In genomic region chr7:8035647-8036518, GRCh38 we compare ENCODE assay signal across 9 cellular contexts.
A peak's percentile ranks its signal among the peaks of the same experiment; 100 is the strongest.
DNase-seq lines count a peak whose midpoint lies in the region; ATAC-seq and TF ChIP-seq lines count a peak whose summit lies in the region.
"Had no signal": no experiment of that assay in that cellular context is flagged by ENCODE, and none has a peak within 500 bp of the region (broad histone marks: within the 10 kb centered on the region; RNA-seq: fewer than 3 reads in every experiment).

No MANE protein-coding gene starts in this region.

- no peak overlapping the region for H3K27ac ChIP-seq in HCT116 (ENCODE audit: low read depth, low read length)
- no peak overlapping the region for H3K27ac ChIP-seq in naive thymus-derived CD4-positive, alpha-beta T cell (ENCODE audit: low read depth, low read length)
- H3K27ac ChIP-seq: gastrocnemius medialis had no signal

- no peaks in the 10 kb centered on the region for H3K27me3 ChIP-seq in HCT116 (ENCODE audit: insufficient read depth, low read length)
- H3K27me3 ChIP-seq in naive thymus-derived CD4-positive, alpha-beta T cell (ENCODE audit: control insufficient read depth in 2 of 2, insufficient read depth in 2 of 2, low read length in 2 of 2): no peaks in the 10 kb centered on the region
- H3K27me3 ChIP-seq: gastrocnemius medialis had no signal

- peak; percentile 13 to 63 (median 51); a peak in 5 of 6 replicates for TF ChIP-seq CTCF in HCT116 (IDR thresholded peaks at IDR 0.05 in 2 of 3, conservative IDR thresholded peaks at IDR 0.05 in 1 of 3; ENCODE audit: borderline replicate concordance in 1 of 3, insufficient read depth in 1 of 3, low read depth in 2 of 3, low read length in 2 of 3)
- peak; percentile 70 for TF ChIP-seq CTCF in choroid plexus epithelial cell (conservative IDR thresholded peaks at IDR 0.05; ENCODE audit: low read depth, low read length)

- no peaks in the 10 kb centered on the region for H3K36me3 ChIP-seq in HCT116 (ENCODE audit: control insufficient read depth in 1 of 2, insufficient read depth in 2 of 2, low read length in 2 of 2)
- H3K36me3 ChIP-seq in naive thymus-derived CD4-positive, alpha-beta T cell (ENCODE audit: control insufficient read depth in 2 of 3, insufficient read depth in 3 of 3, low read length in 3 of 3): no peaks in the 10 kb centered on the region
- H3K36me3 ChIP-seq: gastrocnemius medialis had no signal

- peaks cover 8% of the 10 kb centered on the region for H3K9me3 Mint-ChIP-seq in activated CD4-positive, alpha-beta T cell treated with anti-CD3 and anti-CD28 coated beads, Interleukin-2, amount 10 ng/mL, durations not matched to agents 24 days and 14 days
- peaks cover 0 to 15% (median 3%) of the 10 kb centered on the region in 11 donors for H3K9me3 Mint-ChIP-seq in naive thymus-derived CD4-positive, alpha-beta T cell

- H3K36me3 Mint-ChIP-seq in activated CD4-positive, alpha-beta T cell treated with anti-CD3 and anti-CD28 coated beads, Interleukin-2, amount 10 ng/mL, durations not matched to agents 24 days and 14 days (ENCODE audit: low read depth): peaks cover 36% of the 10 kb centered on the region
- peaks cover 4 to 53% (median 28%) of the 10 kb centered on the region in 5 donors for H3K36me3 Mint-ChIP-seq in naive thymus-derived CD4-positive, alpha-beta T cell

- H3K9ac ChIP-seq in HCT116 (ENCODE audit: low read length): no peak overlapping the region

- no peaks in the 10 kb centered on the region for H3K79me2 ChIP-seq in HCT116 (ENCODE audit: insufficient read depth, low read length)

- intact Hi-C loops in activated CD4-positive, alpha-beta T cell treated with anti-CD3 and anti-CD28 coated beads, Interleukin-2, amount 10 ng/mL, durations not matched to agents 24 days and 14 days (cut with micrococcal nuclease): loop anchor here (5.0 kb wide), 2 partner anchors 64 to 354 kb away; no protein-coding TSS in a partner anchor
- intact Hi-C loops in HCT116 (cut with micrococcal nuclease): loop anchor here (10.0 kb wide), 1 partner anchor 351 kb away; no protein-coding TSS in a partner anchor
- intact Hi-C loops in naive thymus-derived CD4-positive, alpha-beta T cell (cut with micrococcal nuclease): loop anchor here (1.0 to 5.0 kb wide), 7 partner anchors 68 to 441 kb away; partner anchors contain the start of gene GLCCI1 (in 1 of the 2)

- peak; percentile 57 for TF ChIP-seq RAD21 in HCT116 (IDR thresholded peaks at IDR 0.05; ENCODE audit: low read depth)

- no peaks in the 10 kb centered on the region for H3K9me3 ChIP-seq in HCT116 (ENCODE audit: control insufficient read depth in 1 of 2, insufficient read depth in 1 of 2, low read depth in 1 of 2, low read length in 2 of 2)
- H3K9me3 ChIP-seq in naive thymus-derived CD4-positive, alpha-beta T cell (ENCODE audit: control insufficient read depth in 2 of 3, low read length in 3 of 3): no peaks in the 10 kb centered on the region
- H3K9me3 ChIP-seq: gastrocnemius medialis had no signal

- peak; percentile 60 for DNase-seq in activated CD4-positive, alpha-beta T cell treated with anti-CD3 and anti-CD28 coated beads, Interleukin-2, amount 10 ng/mL, durations not matched to agents 24 days and 14 days
- no peak for DNase-seq in activated CD4-positive, alpha-beta T cell treated with anti-CD3 and anti-CD28 coated beads for 48 hours
- peak; percentile 10 for DNase-seq in HCT116 (ENCODE audit: low read depth, low spot score)
- DNase-seq in NCI-H524 treated with DMSO at 0.1 percent for 48 hours (lab: John Stamatoyannopoulos, UW): peak; percentile 16
- DNase-seq in choroid plexus epithelial cell (ENCODE audit: low read depth): peak; percentile 76
- peak in 7 of 9 donors; percentile 13 to 51 (median 36) for DNase-seq in naive thymus-derived CD4-positive, alpha-beta T cell
- no peak for DNase-seq in epidermal melanocyte (ENCODE audit: insufficient read length, low spot score)
- no peak for DNase-seq in activated naive CD4-positive, alpha-beta T cell treated with Interleukin-2 at 50 U/mL for 16 hours
- DNase-seq: gastrocnemius medialis had no signal

- no peak overlapping the region for H3K4me3 Mint-ChIP-seq in activated CD4-positive, alpha-beta T cell treated with anti-CD3 and anti-CD28 coated beads, Interleukin-2, amount 10 ng/mL, durations not matched to agents 24 days and 14 days
- H3K4me3 Mint-ChIP-seq in naive thymus-derived CD4-positive, alpha-beta T cell: no peak overlapping the region

- no peaks in the 10 kb centered on the region for H3K4me1 ChIP-seq in HCT116 (ENCODE audit: control insufficient read depth in 1 of 2, insufficient read depth in 2 of 2, low read length in 2 of 2)
- H3K4me1 ChIP-seq in naive thymus-derived CD4-positive, alpha-beta T cell (ENCODE audit: control insufficient read depth in 2 of 2, insufficient read depth in 2 of 2, low read length in 2 of 2): peaks cover 5 to 6% of the 10 kb centered on the region in 2 donors
- H3K4me1 ChIP-seq: gastrocnemius medialis had no signal

- POLR2A ChIA-PET in HCT116 (lab: Charles Lee): no interaction called here
- POLR2A ChIA-PET in naive thymus-derived CD4-positive, alpha-beta T cell (lab: Charles Lee): interaction anchor here (0.6 to 1.4 kb wide), 4 partner anchors 66 to 354 kb away, joined by 3 to 11 read pairs (median 3); partner anchors contain the start of gene GLCCI1

- H3K27ac Mint-ChIP-seq in activated CD4-positive, alpha-beta T cell treated with anti-CD3 and anti-CD28 coated beads, Interleukin-2, amount 10 ng/mL, durations not matched to agents 24 days and 14 days: no peak overlapping the region
- H3K27ac Mint-ChIP-seq in naive thymus-derived CD4-positive, alpha-beta T cell: peak overlapping the region in 8 of 9 donors; percentile 21 to 83 (median 58)

- peak; percentile 96 for ATAC-seq in HCT116
- ATAC-seq in naive thymus-derived CD4-positive, alpha-beta T cell: peak; percentile 96

- no peaks in the 10 kb centered on the region for H3K9me2 ChIP-seq in HCT116 (ENCODE audit: insufficient read depth)

- H3K4me2 ChIP-seq in HCT116 (ENCODE audit: low read length): no peak overlapping the region

- CTCF ChIA-PET in HCT116 (lab: Charles Lee): interaction anchor here (0.7 to 1.4 kb wide), 3 partner anchors 12 to 354 kb away, joined by 3 to 11 read pairs (median 3); no protein-coding TSS in a partner anchor
- CTCF ChIA-PET in naive thymus-derived CD4-positive, alpha-beta T cell (lab: Charles Lee): interaction anchor here (0.6 to 1.6 kb wide), 14 partner anchors 12 to 894 kb away, joined by 3 to 26 read pairs (median 4); no protein-coding TSS in a partner anchor

- TF ChIP-seq POLR2A in HCT116 (IDR thresholded peaks at IDR 0.05; ENCODE audit: borderline replicate concordance, extremely low read depth, insufficient read depth, insufficient read length): no peak

- RAD21 ChIA-PET in HCT116 (lab: Charles Lee; ENCODE audit: low non-redundant PET in 1 of 2, low total read pairs in 2 of 2, uncharacterized antibody in 2 of 2, unreplicated experiment in 2 of 2): interaction anchor here in 1 of 2 experiments (1.0 kb wide), 1 partner anchor 355 kb away, joined by 3 read pairs; no protein-coding TSS in a partner anchor

- no TSS peak for BruUV-seq in HCT116 (replicated peaks; lab: Mats Ljungman, UMichigan)

- H3K4me3 ChIP-seq in HCT116 (replicated peaks in 1 of 2; ENCODE audit: low read depth in 1 of 2, low read length in 2 of 2) (no peak overlapping the region), choroid plexus epithelial cell (ENCODE audit: low read depth, low read length) (no peak overlapping the region)
- H3K4me3 ChIP-seq in naive thymus-derived CD4-positive, alpha-beta T cell (ENCODE audit: low read length): no peak overlapping the region
- H3K4me3 ChIP-seq: gastrocnemius medialis had no signal

- H4K20me1 ChIP-seq in HCT116 (ENCODE audit: insufficient read depth): no peaks in the 10 kb centered on the region

- H3K27me3 Mint-ChIP-seq in activated CD4-positive, alpha-beta T cell treated with anti-CD3 and anti-CD28 coated beads, Interleukin-2, amount 10 ng/mL, durations not matched to agents 24 days and 14 days: no peaks in the 10 kb centered on the region
- no peaks in the 10 kb centered on the region for H3K27me3 Mint-ChIP-seq in naive thymus-derived CD4-positive, alpha-beta T cell

- no peak overlapping the region for H2AFZ ChIP-seq in HCT116 (ENCODE audit: low read depth, low read length, poor library complexity, severe bottlenecking)

- peaks cover 10% of the 10 kb centered on the region for H3K4me1 Mint-ChIP-seq in activated CD4-positive, alpha-beta T cell treated with anti-CD3 and anti-CD28 coated beads, Interleukin-2, amount 10 ng/mL, durations not matched to agents 24 days and 14 days
- H3K4me1 Mint-ChIP-seq in naive thymus-derived CD4-positive, alpha-beta T cell: peaks cover 9 to 28% (median 19%) of the 10 kb centered on the region in 7 donors

TF ChIP-seq in HCT116, 20 proteins besides CTCF, POLR2A, EP300 and RAD21:
- TF ChIP-seq ZBTB33 (IDR thresholded peaks at IDR 0.05; ENCODE audit: extremely low read depth, insufficient replicate concordance, low read length) (no peak), CEBPB (IDR thresholded peaks at IDR 0.05; ENCODE audit: low read depth) (peak; percentile 20; the same call in 1 of the 2 replicates)
TF ChIP-seq in HCT116: peak in this region for 1.

Comparison
In these comparisons a context has a peak if more than half of its experiments do, and no peak if none do; other contexts are left out.
1. DNase-seq: peak in activated CD4-positive, alpha-beta T cell treated with anti-CD3 and anti-CD28 coated beads, Interleukin-2, amount 10 ng/mL, durations not matched to agents 24 days and 14 days (single experiment), HCT116 (single experiment), NCI-H524 treated with DMSO at 0.1 percent for 48 hours (single experiment), choroid plexus epithelial cell (single experiment) and naive thymus-derived CD4-positive, alpha-beta T cell (7 of 9); none in activated CD4-positive, alpha-beta T cell treated with anti-CD3 and anti-CD28 coated beads for 48 hours (single experiment), epidermal melanocyte (single experiment) and activated naive CD4-positive, alpha-beta T cell treated with Interleukin-2 at 50 U/mL for 16 hours (single experiment).